ENCODE assay signal across 1 cellular context in genomic region chr17:29179232-29180036, GRCh38.
TF ChIP-seq lines count a peak whose summit lies in the region.

No MANE protein-coding gene starts in this region.

TF ChIP-seq in K562, 482 proteins besides CTCF, POLR2A, EP300 and RAD21 (continued from another document and continues in another):
- TF ChIP-seq BCLAF1 (IDR thresholded peaks at IDR 0.05; ENCODE audit: borderline replicate concordance in 1 of 2, control insufficient read depth in 1 of 2, low read depth in 2 of 2, low read length in 1 of 2) (0 out of 4 replicates have a peak, but pooled peaks of 1 of the 2 experiments have one; percentile 39), ZNF586 (CRISPR knock-in tag; conservative IDR thresholded peaks at IDR 0.05) (no peak), YBX1 (IDR thresholded peaks at IDR 0.05) (no peak), ZNF277 (CRISPR knock-in tag; IDR thresholded peaks at IDR 0.05; ENCODE audit: borderline replicate concordance) (no peak), ZFPM2 (CRISPR knock-in tag; IDR thresholded peaks at IDR 0.05) (no peak), CTBP1 (IDR thresholded peaks at IDR 0.05; ENCODE audit: borderline replicate concordance) (peak; percentile 90), ZNF655 (CRISPR knock-in tag; IDR thresholded peaks at IDR 0.05) (no peak), NFXL1 (CRISPR knock-in tag; IDR thresholded peaks at IDR 0.05) (no peak), KLF13 (tag; IDR thresholded peaks at IDR 0.05; ENCODE audit: borderline replicate concordance, low read depth) (peak; percentile 49; the same call in 1 of the 2 replicates), ETS2 (tag; IDR thresholded peaks at IDR 0.05; ENCODE audit: borderline replicate concordance, poor library complexity, severe bottlenecking) (no peak), ZNF77 (CRISPR knock-in tag; IDR thresholded peaks at IDR 0.05) (no peak), SMAD4 (CRISPR knock-in tag; conservative IDR thresholded peaks at IDR 0.05) (peak; percentile 47; the same call in 1 of the 2 replicates), KDM1A (IDR thresholded peaks at IDR 0.05) (peak; percentile 66 to 72; a peak in 3 of 4 replicates), POLR2B (IDR thresholded peaks at IDR 0.05; ENCODE audit: low read depth, partially characterized antibody) (peak; percentile 42), PYGO2 (tag; IDR thresholded peaks at IDR 0.05) (no peak), RNF219 (CRISPR knock-in tag; IDR thresholded peaks at IDR 0.05) (no peak), SNRNP70 (optimal IDR thresholded peaks at IDR 0.05; ENCODE audit: low read depth, low read length) (no peak), MLX (CRISPR knock-in tag; conservative IDR thresholded peaks at IDR 0.05) (no peak), PTRF (tag; IDR thresholded peaks at IDR 0.05) (no peak), SRSF9 (IDR thresholded peaks at IDR 0.05; ENCODE audit: borderline replicate concordance, low read depth, low read length) (no peak), SIX5 (IDR thresholded peaks at IDR 0.05; ENCODE audit: borderline replicate concordance in 1 of 2, insufficient read depth in 1 of 2, low read depth in 1 of 2, low read length in 2 of 2) (no peak), ZNF780A (CRISPR knock-in tag; IDR thresholded peaks at IDR 0.05) (no peak), COPS2 (conservative IDR thresholded peaks at IDR 0.05) (no peak), POU5F1 (IDR thresholded peaks at IDR 0.05; ENCODE audit: borderline replicate concordance, low read depth, low read length, partially characterized antibody) (no peak), ZBTB34 (CRISPR knock-in tag; IDR thresholded peaks at IDR 0.05) (no peak), ID3 (CRISPR knock-in tag; IDR thresholded peaks at IDR 0.05) (no peak), ID3 (tag; IDR thresholded peaks at IDR 0.05) (no peak), MAFK (IDR thresholded peaks at IDR 0.05; ENCODE audit: low read length) (no peak), RBM15 (IDR thresholded peaks at IDR 0.05; ENCODE audit: insufficient read depth, low read length) (no peak), ASH1L (IDR thresholded peaks at IDR 0.05; ENCODE audit: borderline replicate concordance, low read depth, partially characterized antibody) (no peak), JUND (IDR thresholded peaks at IDR 0.05; ENCODE audit: borderline replicate concordance, low read depth, low read length) (peak; percentile 56), JUND (tag; IDR thresholded peaks at IDR 0.05; ENCODE audit: borderline replicate concordance, low read depth, low read length) (peak; percentile 65; the same call in 1 of the 3 replicates), ELK3 (CRISPR knock-in tag; IDR thresholded peaks at IDR 0.05) (no peak), RFX7 (CRISPR knock-in tag; IDR thresholded peaks at IDR 0.05) (no peak), HOXB6 (CRISPR knock-in tag; IDR thresholded peaks at IDR 0.05; ENCODE audit: borderline replicate concordance) (no peak), SMARCB1 (IDR thresholded peaks at IDR 0.05; ENCODE audit: insufficient read length, low read depth) (no peak), ZNF436 (CRISPR knock-in tag; IDR thresholded peaks at IDR 0.05) (no peak), CBX3 (IDR thresholded peaks at IDR 0.05; ENCODE audit: borderline replicate concordance in 1 of 2, low read length in 2 of 2) (no peak), TSHZ1 (CRISPR knock-in tag; IDR thresholded peaks at IDR 0.05) (no peak), ARID3A (IDR thresholded peaks at IDR 0.05; ENCODE audit: borderline replicate concordance, low read depth, low read length) (no peak), CGGBP1 (CRISPR knock-in tag; IDR thresholded peaks at IDR 0.05) (no peak), CREBBP (IDR thresholded peaks at IDR 0.05; ENCODE audit: low read depth, low read length) (no peak), NR0B1 (IDR thresholded peaks at IDR 0.05; ENCODE audit: partially characterized antibody) (no peak), MAFF (IDR thresholded peaks at IDR 0.05; ENCODE audit: low read length) (no peak), BACH1 (tag; IDR thresholded peaks at IDR 0.05) (no peak), ZBTB1 (CRISPR knock-in tag; IDR thresholded peaks at IDR 0.05; ENCODE audit: borderline replicate concordance, low read depth) (no peak), KDM5B (IDR thresholded peaks at IDR 0.05; ENCODE audit: insufficient replicate concordance, low read depth, low read length) (peak; percentile 43)
